In genomic region chr3:100399341-100400071, GRCh38 we compare ENCODE assay signal across 8 cellular contexts. TPM values are rescaled to one million over a fixed set of nuclear protein-coding genes. Genes with fewer than 3 reads are reported as not detected.
DNase-seq lines count a peak whose midpoint lies in the region; ATAC-seq and TF ChIP-seq lines count a peak whose summit lies in the region.

No MANE protein-coding gene starts in this region.

- intact Hi-C loops in PC-3 (cut with micrococcal nuclease), result loop anchor here (5.0 kb wide), 1 partner anchor 567 kb away; no protein-coding TSS in a partner anchor

- H3K4me3 Mint-ChIP-seq in progenitor cell of endocrine pancreas (ENCODE audit: low read depth), result peak overlapping the region; percentile 92

- CTCF ChIA-PET in PC-3 (lab: Charles Lee), result no interaction called here

- no TSS peak for BruUV-seq in PC-3 (replicated peaks; lab: Mats Ljungman, UMichigan)

- H3K9me3 Mint-ChIP-seq in progenitor cell of endocrine pancreas (ENCODE audit: low read depth), result peaks cover 2% of the 10 kb centered on the region

- H3K4me2 ChIP-seq in DOHH2 (ENCODE audit: low read length), result peak overlapping the region; percentile 92
- peak overlapping the region; percentile 87 for H3K4me2 ChIP-seq in PC-3 (ENCODE audit: low read length)

- H3K4me3 ChIP-seq in DOHH2 (ENCODE audit: low read length) (peak overlapping the region; percentile 96), PC-3 (ENCODE audit: low read length) (peak overlapping the region; percentile 94), esophagus (ENCODE audit: low read depth in 1 of 2, low read length in 2 of 2) (peak overlapping the region; percentile 90 to 92)

- H3K27me3 Mint-ChIP-seq in progenitor cell of endocrine pancreas, result no peaks in the 10 kb centered on the region

- peaks cover 97% of the 10 kb centered on the region for H3K79me2 ChIP-seq in DOHH2 (ENCODE audit: control insufficient read depth, low read length)
- H3K79me2 ChIP-seq in PC-3 (ENCODE audit: low read length), result peaks cover 95% of the 10 kb centered on the region

- H3K27me3 ChIP-seq in DOHH2 (ENCODE audit: control insufficient read depth, low read length) (no peaks in the 10 kb centered on the region), PC-3 (ENCODE audit: low read length) (no peaks in the 10 kb centered on the region), esophagus (ENCODE audit: control insufficient read depth in 1 of 2, insufficient read depth in 2 of 2, low read length in 2 of 2) (no peaks in the 10 kb centered on the region)

- H3K36me3 ChIP-seq in DOHH2 (ENCODE audit: control insufficient read depth, low read length), result peaks cover 36% of the 10 kb centered on the region
- H3K36me3 ChIP-seq in PC-3 (ENCODE audit: low read depth, low read length), result no peaks in the 10 kb centered on the region; the same call in 1 of the 2 replicates
- no peaks in the 10 kb centered on the region for H3K36me3 ChIP-seq in esophagus (ENCODE audit: control insufficient read depth in 2 of 2, insufficient read depth in 2 of 2, low read length in 1 of 2)

- peaks cover 2% of the 10 kb centered on the region for H3K36me3 Mint-ChIP-seq in progenitor cell of endocrine pancreas (ENCODE audit: insufficient read depth)

- peaks cover 33% of the 10 kb centered on the region for H3K4me1 Mint-ChIP-seq in progenitor cell of endocrine pancreas (ENCODE audit: low read depth)

- peaks cover 46% of the 10 kb centered on the region for H3K4me1 ChIP-seq in DOHH2 (ENCODE audit: control insufficient read depth, low read length)
- H3K4me1 ChIP-seq in PC-3 (ENCODE audit: insufficient read depth, low read length), result peaks cover 30% of the 10 kb centered on the region
- peaks cover 2 to 3% of the 10 kb centered on the region in 2 donors for H3K4me1 ChIP-seq in esophagus (ENCODE audit: control insufficient read depth in 2 of 2, insufficient read depth in 2 of 2, low read length in 1 of 2)

- H3K27ac Mint-ChIP-seq in progenitor cell of endocrine pancreas, result peak overlapping the region; percentile 56

- H3F3A ChIP-seq in DOHH2 (ENCODE audit: control insufficient read depth, insufficient read depth), result no peaks in the 10 kb centered on the region
- H3F3A ChIP-seq in PC-3 (ENCODE audit: low read length, unreplicated experiment), result no peaks in the 10 kb centered on the region

- H3K9me2 ChIP-seq in DOHH2 (replicated peaks; ENCODE audit: control insufficient read depth, low read length), result no peaks in the 10 kb centered on the region
- H3K9me2 ChIP-seq in PC-3 (replicated peaks; ENCODE audit: low read length), result no peaks in the 10 kb centered on the region

- TF ChIP-seq CTCF in DOHH2 (IDR thresholded peaks at IDR 0.05; ENCODE audit: low read depth, low read length, poor library complexity, severe bottlenecking) (no peak), PC-3 (conservative IDR thresholded peaks at IDR 0.05; ENCODE audit: low read depth, low read length) (no peak), progenitor cell of endocrine pancreas (IDR thresholded peaks at IDR 0.05; ENCODE audit: unreplicated experiment) (no peak)

- DNase-seq in PC-3 (no peak), progenitor cell of endocrine pancreas (ENCODE audit: low spot score, unreplicated experiment) (no peak), left lobe of liver (ENCODE audit: low spot score) (no peak), NCI-H748 treated with DMSO at 0.1 percent for 48 hours (lab: John Stamatoyannopoulos, UW) (no peak)

- peak overlapping the region; percentile 84 for H3K9ac ChIP-seq in PC-3 (ENCODE audit: low read length)

- WGBS in esophagus, 2 donors, result 26 to 40% methylated on average over 9 of the region's 9 CpGs

- H2AFZ ChIP-seq in PC-3 (ENCODE audit: low read length), result no peak overlapping the region

- POLR2A ChIA-PET in PC-3 (lab: Charles Lee; ENCODE audit: unreplicated experiment), result no interaction called here

- no peak for ATAC-seq in PC-3
- ATAC-seq in GM19328 (IDR thresholded peaks at IDR 0.05; ENCODE audit: unreplicated experiment), result no peak
- ATAC-seq in left lobe of liver, result no peak
- ATAC-seq in HG03135 (IDR thresholded peaks at IDR 0.05; ENCODE audit: unreplicated experiment), result no peak

- H4K20me1 ChIP-seq in DOHH2 (ENCODE audit: control insufficient read depth, insufficient read depth, low read depth, low read length), result peaks cover 11% of the 10 kb centered on the region; the same call in 1 of the 2 replicates
- H4K20me1 ChIP-seq in PC-3 (ENCODE audit: low read length), result peaks cover 40% of the 10 kb centered on the region

- H3K27ac ChIP-seq in DOHH2 (ENCODE audit: low read depth, low read length) (no peak overlapping the region), PC-3 (ENCODE audit: low read length) (no peak overlapping the region), esophagus (ENCODE audit: low read depth in 2 of 2, low read length in 1 of 2) (no peak overlapping the region)

- H3K9me3 ChIP-seq in DOHH2 (ENCODE audit: control insufficient read depth, insufficient read depth, low read length), result no peaks in the 10 kb centered on the region
- no peaks in the 10 kb centered on the region for H3K9me3 ChIP-seq in PC-3 (ENCODE audit: low read length)
- H3K9me3 ChIP-seq in esophagus (ENCODE audit: control insufficient read depth in 2 of 2, insufficient read depth in 1 of 2, low read depth in 1 of 2, low read length in 1 of 2), result no peaks in the 10 kb centered on the region

RNA-seq across cellular contexts. Expression of gene TOMM70, which starts 1.4 kb away (rescaled TPM):
- total RNA-seq in PC-3 (2014; rRNA removed) (85.3 and 91.7 TPM in 2 replicates), progenitor cell of endocrine pancreas (38.3 and 41.8 TPM in 2 replicates), left lobe of liver (27.3 TPM)
- polyA plus RNA-seq in esophagus, result 10 to 100 TPM; 11.5 to 21.7 TPM

RNA-seq across cellular contexts. Expression of gene LNP1, which starts 1.8 kb away (rescaled TPM):
- 5.2 and 6.8 TPM in 2 replicates for total RNA-seq in PC-3 (2014; rRNA removed)
- under 1 TPM; 0.35 to 0.41 TPM for polyA plus RNA-seq in esophagus
- 2.7 and 3.6 TPM in 2 replicates for total RNA-seq in progenitor cell of endocrine pancreas
- 2.1 TPM for total RNA-seq in left lobe of liver
